ENCODE assay signal across 10 cellular contexts in the genomic region with DNA sequence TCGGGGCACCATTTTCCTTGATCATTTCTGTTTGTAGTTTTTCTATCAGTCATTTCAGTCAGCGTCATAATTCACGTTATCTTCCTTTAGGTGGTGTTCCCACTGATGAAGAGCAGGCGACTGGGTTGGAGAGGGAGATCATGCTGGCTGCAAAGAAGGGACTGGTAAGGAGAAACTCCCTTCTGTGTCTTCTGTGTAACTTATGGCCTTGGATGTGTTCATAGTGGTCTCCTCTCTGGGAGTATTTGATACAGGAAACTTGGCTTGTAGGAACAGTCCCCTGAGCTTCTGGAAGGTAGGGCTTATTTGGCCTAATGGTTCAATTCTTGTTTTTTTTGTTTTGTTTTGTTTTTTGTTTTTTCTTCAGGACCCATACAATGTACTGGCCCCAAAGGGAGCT. TPM values are rescaled to one million over a fixed set of nuclear protein-coding genes. Genes with fewer than 3 reads are reported as not detected.
DNase-seq lines count a peak whose midpoint lies in the region; ATAC-seq and TF ChIP-seq lines count a peak whose summit lies in the region.
"Had no signal": no experiment of that assay in that cellular context is flagged by ENCODE, and none has a peak within 500 bp of the region (broad histone marks: within the 10 kb centered on the region; RNA-seq: fewer than 3 reads in every experiment).

No MANE protein-coding gene starts in this region.

- WGBS in body of pancreas, 2 donors: 71 to 84% methylated on average over 4 of the region's 4 CpGs

- H3K4me3 Mint-ChIP-seq in brain: peak overlapping the region; percentile 90 to 100 (median 95)

- H3K4me3 ChIP-seq in left ventricle myocardium inferior (peak overlapping the region; percentile 98), mononuclear cell (ENCODE audit: low read length) (peak overlapping the region; percentile 98), body of pancreas (peak overlapping the region in 1 of 2 donors; percentile 79)

- no peaks in the 10 kb centered on the region for H3K9me3 ChIP-seq in left ventricle myocardium inferior (replicated peaks)
- H3K9me3 ChIP-seq in mononuclear cell (ENCODE audit: low read depth, low read length): no peaks in the 10 kb centered on the region
- no peaks in the 10 kb centered on the region for H3K9me3 ChIP-seq in body of pancreas

- H3K9me3 Mint-ChIP-seq in brain: no peaks in the 10 kb centered on the region

- no peak for TF ChIP-seq POLR2A in body of pancreas (IDR thresholded peaks at IDR 0.05)

- ATAC-seq in left cardiac atrium (no peak), body of pancreas (no peak)
- ATAC-seq: sciatic nerve had no signal

- peaks cover 21% of the 10 kb centered on the region for H3K4me1 Mint-ChIP-seq in brain

- no peak for TF ChIP-seq CTCF in left ventricle myocardium inferior (IDR thresholded peaks at IDR 0.05; ENCODE audit: borderline replicate concordance)
- no peak for TF ChIP-seq CTCF in brain (conservative IDR thresholded peaks at IDR 0.05)
- TF ChIP-seq CTCF in body of pancreas (IDR thresholded peaks at IDR 0.05): no peak

- H3K4me1 ChIP-seq in left ventricle myocardium inferior (peaks cover 38% of the 10 kb centered on the region), mononuclear cell (ENCODE audit: insufficient read depth, low read length) (peaks cover 20% of the 10 kb centered on the region), body of pancreas (peaks cover 23% of the 10 kb centered on the region)

- H3K36me3 ChIP-seq in left ventricle myocardium inferior: peaks cover 43% of the 10 kb centered on the region
- peaks cover 4 to 13% of the 10 kb centered on the region in 2 donors for H3K36me3 ChIP-seq in body of pancreas (replicated peaks in 1 of 2; ENCODE audit: insufficient read depth in 1 of 2, low read depth in 2 of 2)

- H3K27ac ChIP-seq in left ventricle myocardium inferior (replicated peaks): peak overlapping the region; percentile 98
- H3K27ac ChIP-seq in body of pancreas: peak overlapping the region in 2 of 4 donors; percentile 92 to 95

- H3K27me3 Mint-ChIP-seq in brain: no peaks in the 10 kb centered on the region

- no peak for DNase-seq in left ventricle myocardium inferior
- DNase-seq in left cardiac atrium: no peak
- no peak for DNase-seq in NCI-H2227 (lab: John Stamatoyannopoulos, UW; ENCODE audit: unreplicated experiment)
- no peak for DNase-seq in NCI-H345 (lab: John Stamatoyannopoulos, UW)
- DNase-seq in body of pancreas: no peak
- DNase-seq in foreskin melanocyte: no peak
- DNase-seq: activated CD8-positive, alpha-beta memory T cell treated with anti-CD3 and anti-CD28 coated beads, Interleukin-2, amount 50 U/mL, for 48 hours had no signal

- H3K36me3 Mint-ChIP-seq in brain: peaks cover 43% of the 10 kb centered on the region

- H3K27me3 ChIP-seq in left ventricle myocardium inferior (ENCODE audit: low read depth) (no peaks in the 10 kb centered on the region), mononuclear cell (ENCODE audit: insufficient read depth, low read length) (no peaks in the 10 kb centered on the region), body of pancreas (no peaks in the 10 kb centered on the region)

- H3K27ac Mint-ChIP-seq in brain: peak overlapping the region; percentile 57 to 93 (median 89)

- intact Hi-C loops in left ventricle myocardium inferior (cut with micrococcal nuclease) (no loop called here), left cardiac atrium (cut with DNase I) (no loop called here), body of pancreas (cut with DNase I) (no loop called here)

RNA-seq across cellular contexts. Expression of a gene that starts 1.1 kb away (rescaled TPM):
- total RNA-seq in left ventricle myocardium inferior: 1,153 TPM
- total RNA-seq in left cardiac atrium: 100 to 1,000 TPM; 939 to 947 TPM
- polyA plus RNA-seq in brain (ENCODE audit: insufficient read depth, low read depth, low replicate concordance): 535 TPM
- total RNA-seq in mononuclear cell: 131 TPM
- total RNA-seq in body of pancreas: 100 to 1,000 TPM; 202 to 336 TPM

RNA-seq across cellular contexts. Expression of a gene that starts 16.9 kb away (rescaled TPM):
- total RNA-seq in left ventricle myocardium inferior (65.2 TPM), left cardiac atrium (10 to 100 TPM; 51.0 to 65.3 TPM), mononuclear cell (53.7 TPM), body of pancreas (10 to 100 TPM; 57.6 to 74.2 TPM)
- 88.0 TPM for polyA plus RNA-seq in brain (ENCODE audit: insufficient read depth, low read depth, low replicate concordance)

RNA-seq across cellular contexts. Expression of a gene that starts 22.5 kb away (rescaled TPM):
- 1.8 TPM for total RNA-seq in left ventricle myocardium inferior
- total RNA-seq in left cardiac atrium: 1 to 10 TPM; 2.7 to 3.9 TPM
- polyA plus RNA-seq in brain (ENCODE audit: insufficient read depth, low read depth, low replicate concordance): 2.0 TPM
- total RNA-seq in mononuclear cell: 4.5 TPM
- 10 to 100 TPM; 21.3 to 47.1 TPM for total RNA-seq in body of pancreas

RNA-seq across cellular contexts. Expression of a gene that starts 57.3 kb away (rescaled TPM):
- total RNA-seq in left ventricle myocardium inferior (3.8 TPM), left cardiac atrium (1 to 10 TPM; 5.5 to 8.0 TPM), mononuclear cell (61.6 TPM), body of pancreas (10 to 100 TPM; 36.9 to 57.1 TPM)
- polyA plus RNA-seq in brain (ENCODE audit: insufficient read depth, low read depth, low replicate concordance): 0.59 TPM
